19 cellular contexts compared by ENCODE assay signal in genomic region chr1:26972821-26973220, GRCh38. TPM values are rescaled to one million over a fixed set of nuclear protein-coding genes. Genes with fewer than 3 reads are reported as not detected.
"Had no signal": no experiment of that assay in that cellular context is flagged by ENCODE, and none has a peak within 500 bp of the region (broad histone marks: within the 10 kb centered on the region; RNA-seq: fewer than 3 reads in every experiment).

No MANE protein-coding gene starts in this region.

- H3K9me3 ChIP-seq: breast epithelium had no signal

- H3K27ac ChIP-seq: breast epithelium had no signal

- ATAC-seq: activated CD4-positive, CD25-positive, alpha-beta regulatory T cell treated with anti-CD3 and anti-CD28 coated beads, Interleukin-2, amount 50 U/mL, for 24 hours; activated CD8-positive, alpha-beta memory T cell treated with anti-CD3 and anti-CD28 coated beads, Interleukin-2, amount 10 ng/mL, durations not matched to agents 7 days and 5 days; left ventricle myocardium superior had no signal

- H3K27me3 ChIP-seq: breast epithelium had no signal

- H3K4me3 ChIP-seq: breast epithelium had no signal

- DNase-seq: activated CD8-positive, alpha-beta memory T cell treated with anti-CD3 and anti-CD28 coated beads, Interleukin-2, amount 10 ng/mL, durations not matched to agents 7 days and 5 days; activated effector memory CD4-positive, alpha-beta T cell treated with Interleukin-2 at 50 U/mL for 16 hours; activated T-cell treated with anti-CD3 and anti-CD28 coated beads, Interleukin-2, amount 50 U/mL, for 24 hours; anterior cingulate cortex; erythroblast; hippocampal formation; left ventricle myocardium superior; mesendoderm; stimulated activated CD4-positive, alpha-beta T cell treated with anti-CD3 and anti-CD28 coated beads, Interleukin-12 subunit alpha, Interleukin-12 subunit beta, amount 100 ng/mL, for 4 hours; stimulated activated naive CD4-positive, alpha-beta T cell treated with Interleukin-2 at 50 U/mL for 16 hours; trophoblast cell had no signal

- H3K4me1 ChIP-seq: breast epithelium had no signal

- H3K36me3 ChIP-seq: breast epithelium had no signal

RNA-seq across cellular contexts. Expression of gene KDF1, which starts 12.6 kb away (rescaled TPM):
- total RNA-seq: activated CD8-positive, alpha-beta memory T cell treated with anti-CD3 and anti-CD28 coated beads, Interleukin-2, amount 10 ng/mL, durations not matched to agents 7 days and 5 days; chondrocyte; dermis microvascular lymphatic vessel endothelial cell; osteocyte had no signal
- polyA plus RNA-seq: neural cell had no signal

RNA-seq across cellular contexts. Expression of gene TENT5B, which starts 39.8 kb away (rescaled TPM):
- total RNA-seq: activated CD8-positive, alpha-beta memory T cell treated with anti-CD3 and anti-CD28 coated beads, Interleukin-2, amount 10 ng/mL, durations not matched to agents 7 days and 5 days had no signal
- polyA plus RNA-seq: neural cell had no signal

RNA-seq across cellular contexts. Expression of gene NR0B2, which starts 59.0 kb away (rescaled TPM):
- total RNA-seq: activated CD8-positive, alpha-beta memory T cell treated with anti-CD3 and anti-CD28 coated beads, Interleukin-2, amount 10 ng/mL, durations not matched to agents 7 days and 5 days; breast epithelium; chondrocyte; dermis microvascular lymphatic vessel endothelial cell; endodermal cell; kidney epithelial cell; osteocyte had no signal
- polyA plus RNA-seq: neural cell had no signal
